In the genomic region with DNA sequence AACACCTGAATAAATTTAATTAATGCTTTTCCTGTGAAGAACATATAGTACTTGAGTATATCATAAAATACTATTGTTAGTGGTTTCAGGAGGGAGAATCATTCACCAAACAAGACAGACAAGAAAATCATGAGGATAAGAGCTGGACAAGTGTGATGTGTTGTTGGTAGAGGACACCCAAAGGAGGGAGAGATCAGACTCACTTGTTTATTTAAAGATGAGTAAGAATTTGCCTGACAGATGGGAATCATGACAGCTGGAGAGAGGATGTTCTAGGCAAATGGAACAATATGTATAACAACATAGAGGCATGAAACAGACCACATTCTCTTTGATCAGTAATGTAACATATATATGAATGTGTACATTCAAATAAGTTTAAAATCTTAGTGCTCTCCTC, we compare ENCODE assay signal across 22 cellular contexts.
DNase-seq lines count a peak whose midpoint lies in the region; ATAC-seq and TF ChIP-seq lines count a peak whose summit lies in the region.
"Had no signal": no experiment of that assay in that cellular context is flagged by ENCODE, and none has a peak within 500 bp of the region (broad histone marks: within the 10 kb centered on the region; RNA-seq: fewer than 3 reads in every experiment).

No MANE protein-coding gene starts in this region.

- H3K4me1 Mint-ChIP-seq in nephron (peaks cover 23% of the 10 kb centered on the region), immature natural killer cell (no peaks in the 10 kb centered on the region)
- H3K4me1 Mint-ChIP-seq: B cell had no signal

- ATAC-seq in HG02678 (IDR thresholded peaks at IDR 0.05; ENCODE audit: unreplicated experiment) = no peak
- ATAC-seq: GM12878 had no signal

- H3K27ac Mint-ChIP-seq in nephron = peak overlapping the region in 2 of 3 experiments; percentile 7 to 51
- no peak overlapping the region for H3K27ac Mint-ChIP-seq in immature natural killer cell
- H3K27ac Mint-ChIP-seq: B cell had no signal

- no peaks in the 10 kb centered on the region for H3K36me3 Mint-ChIP-seq in nephron (ENCODE audit: low read depth)
- H3K36me3 Mint-ChIP-seq in immature natural killer cell = peaks cover 3 to 20% (median 6%) of the 10 kb centered on the region in 3 donors

- H3K4me3 Mint-ChIP-seq in nephron (no peak overlapping the region), immature natural killer cell (no peak overlapping the region)
- H3K4me3 Mint-ChIP-seq: B cell had no signal

- TF ChIP-seq CTCF in epithelial cell of esophagus (IDR thresholded peaks at IDR 0.05; ENCODE audit: insufficient read depth, low read depth, low read length, missing control alignments) = no peak
- no peak for TF ChIP-seq CTCF in nephron (IDR thresholded peaks at IDR 0.05; ENCODE audit: unreplicated experiment in 3 of 3)

- DNase-seq in DMS53 (lab: John Stamatoyannopoulos, UW) = peak; percentile 83
- DNase-seq in M059J (ENCODE audit: low read depth) = peak; percentile 20
- DNase-seq in epithelial cell of esophagus (ENCODE audit: low read depth) = peak; percentile 26
- no peak for DNase-seq in COLO829 (ENCODE audit: low spot score)
- DNase-seq in immature natural killer cell = no peak
- DNase-seq: DMS153; GDM1; GOT3; MV-4-11; NCI-H1105 treated with DMSO at 0.1 percent for 48 hours; NCI-H2029; NCI-H446; NCI-H524 treated with DMSO at 0.1 percent for 48 hours; NCI-H82; NK-92 treated with Interleukin-12 subunit alpha and Interleukin-12 subunit beta, amount 100 ng/mL, for 24 hours; Right ventricle myocardium superior; RPMI8226 had no signal

- H3K9me3 Mint-ChIP-seq in nephron (no peaks in the 10 kb centered on the region), immature natural killer cell (no peaks in the 10 kb centered on the region)

- no peaks in the 10 kb centered on the region for H3K27me3 Mint-ChIP-seq in nephron (ENCODE audit: low read depth)
- peaks cover 0 to 2% (median 0%) of the 10 kb centered on the region in 3 donors for H3K27me3 Mint-ChIP-seq in immature natural killer cell (ENCODE audit: low read depth in 3 of 3)

- H3K4me3 ChIP-seq in epithelial cell of esophagus (ENCODE audit: low read length) = no peak overlapping the region
- H3K4me3 ChIP-seq: GM12878, HAP-1 had no signal

Comparison
In these comparisons a context has a peak if more than half of its experiments do, and no peak if none do; other contexts are left out.
1. DNase-seq: peak in DMS53 (single experiment), M059J (single experiment) and epithelial cell of esophagus (single experiment); none in COLO829 (single experiment) and immature natural killer cell (0 of 3).
2. H3K27ac Mint-ChIP-seq: peak in nephron (2 of 3); none in immature natural killer cell (0 of 6).